11 cellular contexts compared by ENCODE assay signal in the genomic region with DNA sequence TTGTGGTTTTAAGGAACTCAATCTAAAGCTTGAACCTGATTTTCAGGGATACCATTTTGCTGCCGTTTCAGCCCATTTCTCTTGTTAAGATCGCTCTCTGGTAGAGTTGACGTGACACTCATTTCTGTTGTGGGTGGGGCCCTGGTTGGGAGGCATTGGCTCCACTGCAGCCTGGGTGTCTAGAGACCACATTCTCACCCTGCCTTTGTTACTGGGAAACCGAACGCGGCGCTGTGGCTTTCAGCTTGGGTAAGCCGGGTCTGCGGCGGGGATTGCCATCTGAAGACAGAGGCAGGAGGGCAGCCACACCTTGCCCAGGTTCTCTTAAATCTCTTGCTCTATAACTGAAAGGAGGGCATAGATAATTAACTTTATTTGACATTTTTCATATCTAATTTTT. TPM values are rescaled to one million over a fixed set of nuclear protein-coding genes. Genes with fewer than 3 reads are reported as not detected.
DNase-seq lines count a peak whose midpoint lies in the region; ATAC-seq, FAIRE-seq and TF ChIP-seq lines count a peak whose summit lies in the region.
"Had no signal": no experiment of that assay in that cellular context is flagged by ENCODE, and none has a peak within 500 bp of the region (broad histone marks: within the 10 kb centered on the region; RNA-seq: fewer than 3 reads in every experiment).

No MANE protein-coding gene starts in this region.

- POLR2A ChIA-PET in activated CD4-positive, alpha-beta T cell treated with anti-CD3 and anti-CD28 coated beads for 36 hours (lab: Charles Lee), result no interaction called here
- POLR2A ChIA-PET in activated CD4-positive, alpha-beta memory T cell treated with anti-CD3 and anti-CD28 coated beads for 36 hours (lab: Charles Lee), result interaction anchor here (2.1 kb wide), 1 partner anchor 16 kb away, joined by 6 read pairs; no protein-coding TSS in a partner anchor

- H3K27me3 Mint-ChIP-seq in activated CD4-positive, alpha-beta T cell treated with anti-CD3 and anti-CD28 coated beads for 36 hours, result peaks cover 23% of the 10 kb centered on the region
- H3K27me3 Mint-ChIP-seq in activated CD4-positive, alpha-beta memory T cell treated with anti-CD3 and anti-CD28 coated beads for 36 hours, result peaks cover 46% of the 10 kb centered on the region

- intact Hi-C loops in activated CD4-positive, alpha-beta T cell treated with anti-CD3 and anti-CD28 coated beads for 36 hours (cut with DNase I, micrococcal nuclease), result no loop called here
- intact Hi-C loops in activated CD4-positive, alpha-beta memory T cell treated with anti-CD3 and anti-CD28 coated beads for 36 hours (cut with micrococcal nuclease), result no loop called here
- intact Hi-C loops in lower leg skin (cut with DNase I; ENCODE audit: low total_unique reads), result no loop called here

- 89 to 97% methylated on average over 10 of the region's 10 CpGs for WGBS in lower leg skin, 2 donors

- no peak for TF ChIP-seq CTCF in lower leg skin (IDR thresholded peaks at IDR 0.05)

- CTCF ChIA-PET in activated CD4-positive, alpha-beta T cell treated with anti-CD3 and anti-CD28 coated beads for 36 hours (lab: Charles Lee), result interaction anchor here (0.6 kb wide), 1 partner anchor 1225 kb away, joined by 3 read pairs; no protein-coding TSS in a partner anchor
- CTCF ChIA-PET in activated CD4-positive, alpha-beta memory T cell treated with anti-CD3 and anti-CD28 coated beads for 36 hours (lab: Charles Lee), result interaction anchor here (0.7 kb wide), 1 partner anchor 26 kb away, joined by 3 read pairs; no protein-coding TSS in a partner anchor

- DNase-seq in activated CD4-positive, alpha-beta T cell treated with anti-CD3 and anti-CD28 coated beads for 36 hours, result peak; percentile 52
- no peak for DNase-seq in activated CD4-positive, alpha-beta T cell treated with anti-CD3 and anti-CD28 coated beads for 1 hour
- peak; percentile 67 for DNase-seq in activated CD4-positive, alpha-beta memory T cell treated with anti-CD3 and anti-CD28 coated beads for 36 hours
- peak; percentile 9 for DNase-seq in stimulated activated CD8-positive, alpha-beta memory T cell treated with anti-CD3 and anti-CD28 coated beads, Interleukin-4, amount 100 ng/mL, for 24 hours (ENCODE audit: low read depth)
- no peak for DNase-seq in GM12891 (ENCODE audit: insufficient read length, low spot score)
- DNase-seq in SIG-M5 treated with dmso at 0.1 percent for 504 hours (lab: John Stamatoyannopoulos, UW; ENCODE audit: unreplicated experiment), result no peak
- DNase-seq in lower leg skin (ENCODE audit: low spot score in 2 of 2), result no peak
- DNase-seq: NCI-H1417 treated with DMSO at 0.1 percent for 48 hours, right lobe of liver had no signal

- H3K4me3 ChIP-seq in lower leg skin (ENCODE audit: low read depth, poor library complexity, severe bottlenecking), result no peak overlapping the region
- H3K4me3 ChIP-seq: right lobe of liver had no signal

- H3K4me3 Mint-ChIP-seq in activated CD4-positive, alpha-beta T cell treated with anti-CD3 and anti-CD28 coated beads for 36 hours, result no peak overlapping the region
- H3K4me3 Mint-ChIP-seq in activated CD4-positive, alpha-beta memory T cell treated with anti-CD3 and anti-CD28 coated beads for 36 hours, result peak overlapping the region; percentile 10

- H3K36me3 Mint-ChIP-seq in activated CD4-positive, alpha-beta T cell treated with anti-CD3 and anti-CD28 coated beads for 36 hours (ENCODE audit: low read depth), result no peaks in the 10 kb centered on the region
- H3K36me3 Mint-ChIP-seq in activated CD4-positive, alpha-beta memory T cell treated with anti-CD3 and anti-CD28 coated beads for 36 hours, result no peaks in the 10 kb centered on the region

- peak; percentile 68 for ATAC-seq in activated CD4-positive, alpha-beta T cell treated with anti-CD3 and anti-CD28 coated beads for 36 hours
- ATAC-seq in HG02885 (IDR thresholded peaks at IDR 0.05; ENCODE audit: poor library complexity, unreplicated experiment), result peak; percentile 88
- ATAC-seq: right lobe of liver had no signal

- no peak for TF ChIP-seq POLR2A in GM12891 (IDR thresholded peaks at IDR 0.05; ENCODE audit: low read depth, low read length)
- TF ChIP-seq POLR2A in lower leg skin (IDR thresholded peaks at IDR 0.05), result no peak

- peaks cover 6% of the 10 kb centered on the region for H3K4me1 Mint-ChIP-seq in activated CD4-positive, alpha-beta T cell treated with anti-CD3 and anti-CD28 coated beads for 36 hours
- H3K4me1 Mint-ChIP-seq in activated CD4-positive, alpha-beta memory T cell treated with anti-CD3 and anti-CD28 coated beads for 36 hours (ENCODE audit: low read depth), result peaks cover 13% of the 10 kb centered on the region

- no peak overlapping the region for H3K27ac Mint-ChIP-seq in activated CD4-positive, alpha-beta T cell treated with anti-CD3 and anti-CD28 coated beads for 36 hours
- H3K27ac Mint-ChIP-seq in activated CD4-positive, alpha-beta memory T cell treated with anti-CD3 and anti-CD28 coated beads for 36 hours, result no peak overlapping the region

- FAIRE-seq in GM12891 (lab: Jason Lieb, UNC), result no peak

- H3K9me3 Mint-ChIP-seq in activated CD4-positive, alpha-beta T cell treated with anti-CD3 and anti-CD28 coated beads for 36 hours (ENCODE audit: low read depth), result no peaks in the 10 kb centered on the region
- no peaks in the 10 kb centered on the region for H3K9me3 Mint-ChIP-seq in activated CD4-positive, alpha-beta memory T cell treated with anti-CD3 and anti-CD28 coated beads for 36 hours

TF ChIP-seq in GM12891, 5 proteins besides CTCF, POLR2A, EP300 and RAD21:
- TF ChIP-seq POLR2AphosphoS5 (IDR thresholded peaks at IDR 0.05; ENCODE audit: low read depth, low read length), result no peak
- TF ChIP-seq SPI1 (IDR thresholded peaks at IDR 0.05; ENCODE audit: low read depth, low read length), result no peak

RNA-seq across cellular contexts. Expression of a gene that starts 3.2 kb away (rescaled TPM):
- under 1 TPM; 0.14 to 0.25 TPM for total RNA-seq in activated CD4-positive, alpha-beta T cell treated with anti-CD3 and anti-CD28 coated beads for 36 hours
- total RNA-seq in activated CD4-positive, alpha-beta memory T cell treated with anti-CD3 and anti-CD28 coated beads for 36 hours, result not detected
- 0.05 TPM for polyA plus RNA-seq in GM12891 (2012; ENCODE audit: low read depth, missing spikeins)
- 100 to 1,000 TPM in 2 of 4 donors, 10 to 100 TPM in 2; 58.2 to 130 (median 86.3) TPM for total RNA-seq in lower leg skin
- total RNA-seq: A172 had no signal

Comparison
In these comparisons a context has a peak if more than half of its experiments do, and no peak if none do; other contexts are left out.
1. DNase-seq: peak in activated CD4-positive, alpha-beta T cell treated with anti-CD3 and anti-CD28 coated beads for 36 hours (single experiment), activated CD4-positive, alpha-beta memory T cell treated with anti-CD3 and anti-CD28 coated beads for 36 hours (single experiment) and stimulated activated CD8-positive, alpha-beta memory T cell treated with anti-CD3 and anti-CD28 coated beads, Interleukin-4, amount 100 ng/mL, for 24 hours (single experiment); none in activated CD4-positive, alpha-beta T cell treated with anti-CD3 and anti-CD28 coated beads for 1 hour (single experiment), GM12891 (single experiment), SIG-M5 treated with dmso at 0.1 percent for 504 hours (single experiment) and lower leg skin (0 of 2).
2. RNA of a gene that starts 3.2 kb away (total RNA-seq): 58.2 to 130 TPM in lower leg skin; 0.14 to 0.25 TPM in activated CD4-positive, alpha-beta T cell treated with anti-CD3 and anti-CD28 coated beads for 36 hours and not detected in activated CD4-positive, alpha-beta memory T cell treated with anti-CD3 and anti-CD28 coated beads for 36 hours; every median in the first group is over 10 times any median in the second.